Comparison of ENCODE assay signal across 26 cellular contexts in the genomic region with DNA sequence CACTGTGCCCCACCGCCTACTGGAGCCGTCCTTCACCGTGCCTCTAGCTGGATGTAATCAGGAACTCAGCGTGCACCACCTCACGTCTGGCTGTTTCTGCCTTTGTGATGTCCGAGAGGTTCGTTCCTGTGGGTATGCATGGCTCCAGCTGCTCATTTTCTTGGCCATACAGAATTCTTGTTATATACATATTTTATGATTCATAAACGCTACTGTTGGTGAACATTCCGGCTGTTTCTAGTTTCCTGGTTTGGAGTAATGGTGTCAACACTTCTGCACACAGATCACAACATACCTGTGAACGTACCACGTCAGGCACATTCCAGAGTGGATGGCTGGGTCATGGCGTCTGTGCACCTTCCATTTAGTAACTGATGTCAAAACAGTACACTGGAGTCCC.
"Had no signal": no experiment of that assay in that cellular context is flagged by ENCODE, and none has a peak within 500 bp of the region (broad histone marks: within the 10 kb centered on the region; RNA-seq: fewer than 3 reads in every experiment).

No MANE protein-coding gene starts in this region.

- H3K27me3 ChIP-seq: heart right ventricle, hepatocyte, neural progenitor cell, neutrophil, stomach, testis, thyroid gland, transverse colon, upper lobe of right lung had no signal

- H3K4me1 ChIP-seq: neural progenitor cell, parathyroid adenoma, psoas muscle, stomach, testis, thyroid gland, transverse colon had no signal

- DNase-seq: heart right ventricle; islet precursor cell; mesendoderm; naive B cell; natural killer cell; nephron progenitor cell; occipital lobe; psoas muscle; stimulated activated CD4-positive, alpha-beta T cell treated with anti-CD3 and anti-CD28 coated beads, Interleukin-12 subunit alpha, Interleukin-12 subunit beta, amount 100 ng/mL, for 4 hours; stimulated activated CD4-positive, alpha-beta T cell treated with anti-CD3 and anti-CD28 coated beads, Interleukin-15, amount 100 ng/mL, for 24 hours; stimulated activated CD4-positive, alpha-beta T cell treated with anti-CD3 and anti-CD28 coated beads, Interleukin-2, amount 100 ng/mL, for 24 hours; stimulated activated CD4-positive, alpha-beta T cell treated with anti-CD3 and anti-CD28 coated beads, Interleukin-4, amount 100 ng/mL, for 1 hour; stimulated activated naive B cell treated with anti-CD40 and anti-IgM and Interleukin-4, amounts not matched to agents 10 μg/mL and 1 μg/mL and 100 μg/mL, for 72 hours; stimulated activated naive CD8-positive, alpha-beta T cell treated with anti-CD3 and anti-CD28 coated beads, Interleukin-15, Interleukin-2, amounts not matched to agents 100 U/mL and 50 U/mL, for 24 hours; stomach; testis; thyroid gland; transverse colon; upper lobe of right lung had no signal

- ATAC-seq: natural killer cell; psoas muscle; sciatic nerve; stimulated activated naive B cell treated with anti-CD40 and anti-IgM and Interleukin-4, amounts not matched to agents 10 μg/mL and 1 μg/mL and 100 μg/mL, for 72 hours; stimulated activated naive CD8-positive, alpha-beta T cell treated with anti-CD3 and anti-CD28 coated beads, Interleukin-15, Interleukin-2, amounts not matched to agents 100 U/mL and 50 U/mL, for 24 hours; upper lobe of right lung had no signal

- H3K4me3 ChIP-seq: heart right ventricle, hepatocyte, lung, neural progenitor cell, psoas muscle, skin epidermis, stomach, testis, thyroid gland, transverse colon, upper lobe of right lung had no signal

- H3K27ac ChIP-seq: hepatocyte, neural progenitor cell, neutrophil, parathyroid adenoma, psoas muscle, skin epidermis, stomach, testis, thyroid gland, transverse colon, upper lobe of right lung had no signal

- H3K9me3 ChIP-seq: neutrophil, psoas muscle, stomach, testis, thyroid gland, transverse colon, upper lobe of right lung had no signal
